In genomic region chr2:101006065-101006715, GRCh38 we compare ENCODE assay signal across 17 cellular contexts. TPM values are rescaled to one million over a fixed set of nuclear protein-coding genes. Genes with fewer than 3 reads are reported as not detected.
DNase-seq lines count a peak whose midpoint lies in the region; ATAC-seq and TF ChIP-seq lines count a peak whose summit lies in the region.
"Had no signal": no experiment of that assay in that cellular context is flagged by ENCODE, and none has a peak within 500 bp of the region (broad histone marks: within the 10 kb centered on the region; RNA-seq: fewer than 3 reads in every experiment).

No MANE protein-coding gene starts in this region.

- no peak for DNase-seq in activated naive CD4-positive, alpha-beta T cell treated with anti-CD3 and anti-CD28 coated beads, Interleukin-2, amount 50 U/mL, for 72 hours (ENCODE audit: low spot score in 2 of 2)
- no peak for DNase-seq in activated naive CD4-positive, alpha-beta T cell (lab: John Stamatoyannopoulos, UW)
- DNase-seq in RWPE2 (ENCODE audit: low spot score) = no peak
- DNase-seq in chondrocyte (ENCODE audit: low spot score) = no peak
- no peak for DNase-seq in stimulated activated naive CD8-positive, alpha-beta T cell treated with anti-CD3 and anti-CD28 coated beads, Interleukin-15, amount 100 ng/mL, for 72 hours
- no peak for DNase-seq in vagina (ENCODE audit: extremely low spot score in 2 of 2)
- DNase-seq: activated naive CD4-positive, alpha-beta T cell treated with anti-CD3 and anti-CD28 coated beads, Interleukin-2, amount 10 ng/mL, durations not matched to agents 7 days and 5 days; effector CD4-positive, alpha-beta T cell; islet precursor cell; mesendoderm; MV-4-11; NCI-H2029 treated with DMSO at 0.1 percent for 48 hours; NCI-H524 had no signal

- H3K27me3 Mint-ChIP-seq in chondrocyte (ENCODE audit: low read depth) = no peaks in the 10 kb centered on the region
- no peaks in the 10 kb centered on the region for H3K27me3 Mint-ChIP-seq in stimulated activated naive CD8-positive, alpha-beta T cell treated with anti-CD3 and anti-CD28 coated beads, Interleukin-15, amount 100 ng/mL, for 72 hours

- ATAC-seq in activated naive CD4-positive, alpha-beta T cell treated with anti-CD3 and anti-CD28 coated beads, Interleukin-2, amount 50 U/mL, for 72 hours = no peak
- no peak for ATAC-seq in RWPE2 (ENCODE audit: low read depth)
- no peak for ATAC-seq in stimulated activated naive CD8-positive, alpha-beta T cell treated with anti-CD3 and anti-CD28 coated beads, Interleukin-15, amount 100 ng/mL, for 72 hours
- no peak for ATAC-seq in HG03520 (IDR thresholded peaks at IDR 0.05; ENCODE audit: unreplicated experiment)
- ATAC-seq in HG03280 (IDR thresholded peaks at IDR 0.05; ENCODE audit: unreplicated experiment) = no peak

- H3K9me3 ChIP-seq in RWPE2 (ENCODE audit: severe bottlenecking) (no peaks in the 10 kb centered on the region), vagina (no peaks in the 10 kb centered on the region)
- H3K9me3 ChIP-seq: neutrophil, SJSA1 had no signal

- TF ChIP-seq POLR2A in vagina (IDR thresholded peaks at IDR 0.05) = no peak

- H3K4me1 ChIP-seq in RWPE2 (ENCODE audit: insufficient read depth, poor library complexity, severe bottlenecking) (peaks cover 5% of the 10 kb centered on the region), vagina (peaks cover 34% of the 10 kb centered on the region)

- H3K27ac ChIP-seq in RWPE2 (ENCODE audit: poor library complexity, severe bottlenecking) (peak overlapping the region; percentile 67), vagina (no peak overlapping the region)
- H3K27ac ChIP-seq: neutrophil, SJSA1 had no signal

- intact Hi-C loops in vagina (cut with DNase I) = no loop called here

- H3K27me3 ChIP-seq in RWPE2 (ENCODE audit: insufficient read depth, poor library complexity, severe bottlenecking) (no peaks in the 10 kb centered on the region), vagina (no peaks in the 10 kb centered on the region)
- H3K27me3 ChIP-seq: neutrophil, SJSA1 had no signal

- H3K36me3 Mint-ChIP-seq in activated naive CD4-positive, alpha-beta T cell treated with anti-CD3 and anti-CD28 coated beads, Interleukin-2, amount 50 U/mL, for 72 hours = peaks cover 50 to 69% of the 10 kb centered on the region in 2 donors
- H3K36me3 Mint-ChIP-seq in chondrocyte (ENCODE audit: low read depth) = peaks cover 35% of the 10 kb centered on the region

- H3K4me3 ChIP-seq in RWPE2 (ENCODE audit: severe bottlenecking) (no peak overlapping the region), vagina (no peak overlapping the region)
- H3K4me3 ChIP-seq: SJSA1 had no signal

- H3K4me3 Mint-ChIP-seq in chondrocyte (ENCODE audit: unreplicated experiment) = no peak overlapping the region
- peak overlapping the region in 1 of 2 donors; percentile 33 for H3K4me3 Mint-ChIP-seq in stimulated activated naive CD8-positive, alpha-beta T cell treated with anti-CD3 and anti-CD28 coated beads, Interleukin-15, amount 100 ng/mL, for 72 hours
- H3K4me3 Mint-ChIP-seq: activated naive CD4-positive, alpha-beta T cell treated with anti-CD3 and anti-CD28 coated beads, Interleukin-2, amount 10 ng/mL, durations not matched to agents 7 days and 5 days had no signal

- TF ChIP-seq CTCF in RWPE2 (IDR thresholded peaks at IDR 0.05; ENCODE audit: poor library complexity, severe bottlenecking) = no peak
- TF ChIP-seq CTCF in chondrocyte (IDR thresholded peaks at IDR 0.05) = no peak
- no peak for TF ChIP-seq CTCF in vagina (IDR thresholded peaks at IDR 0.05)

- peak overlapping the region; percentile 39 to 40 for H3K27ac Mint-ChIP-seq in activated naive CD4-positive, alpha-beta T cell treated with anti-CD3 and anti-CD28 coated beads, Interleukin-2, amount 50 U/mL, for 72 hours
- peak overlapping the region; percentile 4 for H3K27ac Mint-ChIP-seq in chondrocyte (ENCODE audit: unreplicated experiment)
- H3K27ac Mint-ChIP-seq in stimulated activated naive CD8-positive, alpha-beta T cell treated with anti-CD3 and anti-CD28 coated beads, Interleukin-15, amount 100 ng/mL, for 72 hours = peak overlapping the region; percentile 5 to 42

- no peaks in the 10 kb centered on the region for H3K9me3 Mint-ChIP-seq in activated naive CD4-positive, alpha-beta T cell treated with anti-CD3 and anti-CD28 coated beads, Interleukin-2, amount 50 U/mL, for 72 hours
- no peaks in the 10 kb centered on the region for H3K9me3 Mint-ChIP-seq in chondrocyte (ENCODE audit: low read depth)
- no peaks in the 10 kb centered on the region for H3K9me3 Mint-ChIP-seq in stimulated activated naive CD8-positive, alpha-beta T cell treated with anti-CD3 and anti-CD28 coated beads, Interleukin-15, amount 100 ng/mL, for 72 hours

- peaks cover 57% of the 10 kb centered on the region for H3K4me1 Mint-ChIP-seq in chondrocyte (ENCODE audit: low read depth)
- H3K4me1 Mint-ChIP-seq in stimulated activated naive CD8-positive, alpha-beta T cell treated with anti-CD3 and anti-CD28 coated beads, Interleukin-15, amount 100 ng/mL, for 72 hours = peaks cover 78% of the 10 kb centered on the region

- H3K36me3 ChIP-seq in RWPE2 (ENCODE audit: low read depth) = peaks cover 86% of the 10 kb centered on the region
- peaks cover 0 to 60% of the 10 kb centered on the region in 2 donors for H3K36me3 ChIP-seq in vagina

RNA-seq across cellular contexts. Expression of gene RPL31, which starts 4.1 kb away (rescaled TPM):
- 1,000 to 10,000 TPM; 1,392 to 1,582 TPM for total RNA-seq in activated naive CD4-positive, alpha-beta T cell treated with anti-CD3 and anti-CD28 coated beads, Interleukin-2, amount 50 U/mL, for 72 hours
- 951 to 1,014 TPM (median 979 TPM) in 3 replicates for total RNA-seq in chondrocyte
- total RNA-seq in vagina = 1,122 TPM
